ENCODE assay signal across 2 cellular contexts in genomic region chr17:8057691-8058114, GRCh38.
A peak's percentile ranks its signal among the peaks of the same experiment; 100 is the strongest.
TF ChIP-seq lines count a peak whose summit lies in the region.

No MANE protein-coding gene starts in this region.

TF ChIP-seq in HCT116, 20 proteins besides CTCF, POLR2A, EP300 and RAD21:
- no peak for TF ChIP-seq ZFX (IDR thresholded peaks at IDR 0.05)
- no peak for TF ChIP-seq SP1 (IDR thresholded peaks at IDR 0.05; ENCODE audit: low read depth)
- TF ChIP-seq FOSL1 (IDR thresholded peaks at IDR 0.05; ENCODE audit: low read depth) = no peak
- 0 out of 2 replicates have a peak, but pooled peaks have one; percentile 18 for TF ChIP-seq CEBPB (IDR thresholded peaks at IDR 0.05; ENCODE audit: low read depth)
- TF ChIP-seq ELF1 (IDR thresholded peaks at IDR 0.05; ENCODE audit: borderline replicate concordance, low read depth) = no peak
- peak; percentile 47; the same call in 1 of the 2 replicates for TF ChIP-seq CBX3 (IDR thresholded peaks at IDR 0.05; ENCODE audit: low read depth)
- TF ChIP-seq SIN3A (IDR thresholded peaks at IDR 0.05; ENCODE audit: low read depth) = no peak
- TF ChIP-seq TCF7L2 (IDR thresholded peaks at IDR 0.05; ENCODE audit: borderline replicate concordance, extremely low read depth, insufficient read depth, insufficient read length) = no peak
- TF ChIP-seq SRF (IDR thresholded peaks at IDR 0.05; ENCODE audit: low read depth) = no peak
- no peak for TF ChIP-seq YY1 (IDR thresholded peaks at IDR 0.05; ENCODE audit: extremely low read depth, insufficient replicate concordance, low read depth, low read length)
- TF ChIP-seq JUND (IDR thresholded peaks at IDR 0.05) = no peak
- TF ChIP-seq, protein P1, sequence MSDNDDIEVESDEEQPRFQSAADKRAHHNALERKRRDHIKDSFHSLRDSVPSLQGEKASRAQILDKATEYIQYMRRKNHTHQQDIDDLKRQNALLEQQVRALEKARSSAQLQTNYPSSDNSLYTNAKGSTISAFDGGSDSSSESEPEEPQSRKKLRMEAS (IDR thresholded peaks at IDR 0.05) = peak; percentile 82
- TF ChIP-seq EZH2phosphoT487 (IDR thresholded peaks at IDR 0.05; ENCODE audit: borderline replicate concordance) = no peak

TF ChIP-seq in HepG2, 621 proteins besides CTCF, POLR2A, EP300 and RAD21 (continues in another document):
- TF ChIP-seq REPIN1 (CRISPR knock-in tag; IDR thresholded peaks at IDR 0.05; ENCODE audit: borderline replicate concordance, low read depth) (0 out of 2 replicates have a peak, but pooled peaks have one; percentile 16), SMC3 (IDR thresholded peaks at IDR 0.05; ENCODE audit: low read length) (peak; percentile 64), TEF (CRISPR knock-in tag; IDR thresholded peaks at IDR 0.05) (no peak), ZFP82 (CRISPR knock-in tag; IDR thresholded peaks at IDR 0.05; ENCODE audit: borderline replicate concordance) (0 out of 2 replicates have a peak, but pooled peaks have one; percentile 55), PHF20 (CRISPR knock-in tag; IDR thresholded peaks at IDR 0.05) (no peak), KDM5B (CRISPR knock-in tag; IDR thresholded peaks at IDR 0.05; ENCODE audit: borderline replicate concordance) (0 out of 2 replicates have a peak, but pooled peaks have one; percentile 17), SIN3A (IDR thresholded peaks at IDR 0.05; ENCODE audit: borderline replicate concordance, low read depth, low read length) (peak; percentile 62), ZMYM3 (CRISPR knock-in tag; IDR thresholded peaks at IDR 0.05) (no peak), ZNF513 (CRISPR knock-in tag; conservative IDR thresholded peaks at IDR 0.05) (0 out of 2 replicates have a peak, but pooled peaks have one; percentile 59), ZFX (CRISPR knock-in tag; IDR thresholded peaks at IDR 0.05; ENCODE audit: low read depth) (no peak), ZNF160 (CRISPR knock-in tag; IDR thresholded peaks at IDR 0.05) (0 out of 2 replicates have a peak, but pooled peaks have one; percentile 25), MED1 (CRISPR knock-in tag; IDR thresholded peaks at IDR 0.05) (peak; percentile 44; the same call in 1 of the 2 replicates), ZNF205 (CRISPR knock-in tag; IDR thresholded peaks at IDR 0.05) (0 out of 2 replicates have a peak, but pooled peaks have one; percentile 12), ZNF530 (CRISPR knock-in tag; IDR thresholded peaks at IDR 0.05; ENCODE audit: low read depth) (no peak), GTF2F1 (IDR thresholded peaks at IDR 0.05; ENCODE audit: low read length) (no peak), RXRB (CRISPR knock-in tag; IDR thresholded peaks at IDR 0.05; ENCODE audit: borderline replicate concordance) (peak; percentile 7; the same call in 1 of the 2 replicates), ZNF24 (IDR thresholded peaks at IDR 0.05) (peak; percentile 84), TCF12 (IDR thresholded peaks at IDR 0.05) (no peak), TCF12 (CRISPR knock-in tag; IDR thresholded peaks at IDR 0.05) (no peak), KLF12 (CRISPR knock-in tag; IDR thresholded peaks at IDR 0.05; ENCODE audit: borderline replicate concordance) (0 out of 2 replicates have a peak, but pooled peaks have one; percentile 25), CEBPB (IDR thresholded peaks at IDR 0.05; ENCODE audit: borderline replicate concordance, low read depth, low read length) (peak; percentile 18; the same call in 1 of the 2 replicates), ZNF563 (CRISPR knock-in tag; IDR thresholded peaks at IDR 0.05) (no peak), HCFC1 (IDR thresholded peaks at IDR 0.05; ENCODE audit: low read depth, low read length) (no peak), TRAFD1 (CRISPR knock-in tag; IDR thresholded peaks at IDR 0.05; ENCODE audit: borderline replicate concordance) (no peak), ATF5 (CRISPR knock-in tag; IDR thresholded peaks at IDR 0.05; ENCODE audit: low read depth) (no peak), ZNF317 (CRISPR knock-in tag; IDR thresholded peaks at IDR 0.05) (0 out of 2 replicates have a peak, but pooled peaks have one; percentile 37), MAZ (IDR thresholded peaks at IDR 0.05; ENCODE audit: borderline replicate concordance, low read depth, low read length) (no peak), MAZ (CRISPR knock-in tag; IDR thresholded peaks at IDR 0.05; ENCODE audit: low read depth) (0 out of 2 replicates have a peak, but pooled peaks have one; percentile 13), ZNF274 (CRISPR knock-in tag; IDR thresholded peaks at IDR 0.05) (peak; percentile 51; the same call in 1 of the 2 replicates), MYC (CRISPR knock-in tag; IDR thresholded peaks at IDR 0.05; ENCODE audit: borderline replicate concordance) (peak; percentile 29; the same call in 1 of the 2 replicates), YY1 (IDR thresholded peaks at IDR 0.05; ENCODE audit: insufficient read depth, insufficient replicate concordance, low read depth, low read length) (no peak), PRMT3 (CRISPR knock-in tag; IDR thresholded peaks at IDR 0.05; ENCODE audit: borderline replicate concordance, low read depth) (0 out of 2 replicates have a peak, but pooled peaks have one; percentile 47), HDAC1 (CRISPR knock-in tag; IDR thresholded peaks at IDR 0.05) (0 out of 2 replicates have a peak, but pooled peaks have one; percentile 60), CREB1 (IDR thresholded peaks at IDR 0.05) (no peak), CREB1 (CRISPR knock-in tag; IDR thresholded peaks at IDR 0.05) (0 out of 2 replicates have a peak, but pooled peaks have one; percentile 34), ZNF280D (CRISPR knock-in tag; IDR thresholded peaks at IDR 0.05) (0 out of 2 replicates have a peak, but pooled peaks have one; percentile 5), STAG1 (CRISPR knock-in tag; IDR thresholded peaks at IDR 0.05) (peak; percentile 77), ETV6 (CRISPR knock-in tag; conservative IDR thresholded peaks at IDR 0.05) (no peak), PRDM4 (CRISPR knock-in tag; IDR thresholded peaks at IDR 0.05; ENCODE audit: borderline replicate concordance) (no peak), NBN (conservative IDR thresholded peaks at IDR 0.05) (no peak), SAP130 (CRISPR knock-in tag; IDR thresholded peaks at IDR 0.05; ENCODE audit: low read depth) (peak; percentile 49)
- TF ChIP-seq, protein P2, sequence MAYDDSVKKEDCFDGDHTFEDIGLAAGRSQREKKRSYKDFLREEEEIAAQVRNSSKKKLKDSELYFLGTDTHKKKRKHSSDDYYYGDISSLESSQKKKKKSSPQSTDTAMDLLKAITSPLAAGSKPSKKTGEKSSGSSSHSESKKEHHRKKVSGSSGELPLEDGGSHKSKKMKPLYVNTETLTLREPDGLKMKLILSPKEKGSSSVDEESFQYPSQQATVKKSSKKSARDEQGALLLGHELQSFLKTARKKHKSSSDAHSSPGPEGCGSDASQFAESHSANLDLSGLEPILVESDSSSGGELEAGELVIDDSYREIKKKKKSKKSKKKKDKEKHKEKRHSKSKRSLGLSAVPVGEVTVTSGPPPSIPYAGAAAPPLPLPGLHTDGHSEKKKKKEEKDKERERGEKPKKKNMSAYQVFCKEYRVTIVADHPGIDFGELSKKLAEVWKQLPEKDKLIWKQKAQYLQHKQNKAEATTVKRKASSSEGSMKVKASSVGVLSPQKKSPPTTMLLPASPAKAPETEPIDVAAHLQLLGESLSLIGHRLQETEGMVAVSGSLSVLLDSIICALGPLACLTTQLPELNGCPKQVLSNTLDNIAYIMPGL (CRISPR knock-in tag; IDR thresholded peaks at IDR 0.05; ENCODE audit: borderline replicate concordance in 1 of 2, low read depth in 1 of 2) = 0 out of 4 replicates have a peak, but pooled peaks of 1 of the 2 experiments have one; percentile 53
- TF ChIP-seq, protein P3, sequence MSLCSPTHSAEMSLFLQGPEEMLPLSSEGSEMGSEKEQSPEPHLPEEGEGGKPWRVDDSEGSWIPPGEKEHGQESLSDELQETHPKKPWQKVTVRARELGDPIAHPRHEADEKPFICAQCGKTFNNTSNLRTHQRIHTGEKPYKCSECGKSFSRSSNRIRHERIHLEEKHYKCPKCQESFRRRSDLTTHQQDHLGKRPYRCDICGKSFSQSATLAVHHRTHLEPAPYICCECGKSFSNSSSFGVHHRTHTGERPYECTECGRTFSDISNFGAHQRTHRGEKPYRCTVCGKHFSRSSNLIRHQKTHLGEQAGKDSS (CRISPR knock-in tag; IDR thresholded peaks at IDR 0.05; ENCODE audit: borderline replicate concordance, low read depth) = no peak
- TF ChIP-seq, protein P1 (IDR thresholded peaks at IDR 0.05) = peak; percentile 75
- TF ChIP-seq, protein P4, sequence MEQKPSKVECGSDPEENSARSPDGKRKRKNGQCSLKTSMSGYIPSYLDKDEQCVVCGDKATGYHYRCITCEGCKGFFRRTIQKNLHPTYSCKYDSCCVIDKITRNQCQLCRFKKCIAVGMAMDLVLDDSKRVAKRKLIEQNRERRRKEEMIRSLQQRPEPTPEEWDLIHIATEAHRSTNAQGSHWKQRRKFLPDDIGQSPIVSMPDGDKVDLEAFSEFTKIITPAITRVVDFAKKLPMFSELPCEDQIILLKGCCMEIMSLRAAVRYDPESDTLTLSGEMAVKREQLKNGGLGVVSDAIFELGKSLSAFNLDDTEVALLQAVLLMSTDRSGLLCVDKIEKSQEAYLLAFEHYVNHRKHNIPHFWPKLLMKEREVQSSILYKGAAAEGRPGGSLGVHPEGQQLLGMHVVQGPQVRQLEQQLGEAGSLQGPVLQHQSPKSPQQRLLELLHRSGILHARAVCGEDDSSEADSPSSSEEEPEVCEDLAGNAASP (CRISPR knock-in tag; IDR thresholded peaks at IDR 0.05; ENCODE audit: borderline replicate concordance) = no peak
